Comparison of ENCODE assay signal across 1 cellular context in the genomic region with DNA sequence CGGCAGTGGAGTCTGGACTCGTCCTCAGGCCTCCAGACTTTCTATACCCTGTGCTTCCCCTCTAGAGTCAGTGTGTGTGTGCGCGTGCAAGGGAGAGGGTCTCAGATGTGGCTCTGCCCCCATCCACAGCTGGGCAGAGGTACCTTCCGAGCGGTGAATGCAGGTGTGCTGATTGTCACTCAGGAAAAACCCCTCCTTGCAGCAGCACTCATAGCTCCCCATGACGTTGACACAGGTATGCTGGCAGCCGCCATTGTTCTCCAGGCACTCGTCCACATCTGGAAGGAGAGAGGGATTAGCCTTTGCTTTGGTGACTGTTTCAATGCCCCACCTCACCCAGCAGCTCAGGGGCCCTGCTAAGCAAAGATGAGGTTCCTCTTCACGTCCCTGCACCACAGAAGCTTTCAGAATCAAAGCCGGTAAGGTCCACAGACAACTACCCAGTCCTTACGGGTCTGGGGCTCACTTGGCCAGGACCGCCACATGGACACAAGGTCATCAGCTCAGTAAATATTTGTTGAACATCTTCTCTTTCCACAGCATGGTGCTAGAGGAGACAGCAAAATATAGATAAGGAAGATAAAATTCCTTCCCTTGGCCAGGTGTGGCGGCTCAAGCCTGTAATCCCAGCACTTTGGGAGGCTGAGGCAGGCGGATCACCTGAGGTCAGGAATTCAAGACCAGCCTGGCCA.
TF ChIP-seq lines count a peak whose summit lies in the region.

No MANE protein-coding gene starts in this region.

TF ChIP-seq in HepG2, 621 proteins besides CTCF, POLR2A, EP300 and RAD21:
- no peak for TF ChIP-seq SOX6 (IDR thresholded peaks at IDR 0.05)
- 0 out of 2 replicates have a peak, but pooled peaks have one; percentile 9 for TF ChIP-seq SOX6 (CRISPR knock-in tag; IDR thresholded peaks at IDR 0.05)
- no peak for TF ChIP-seq ZNF792 (CRISPR knock-in tag; IDR thresholded peaks at IDR 0.05)
- no peak for TF ChIP-seq ZNF781 (CRISPR knock-in tag; IDR thresholded peaks at IDR 0.05; ENCODE audit: borderline replicate concordance, not compliant biosample characterization)
